8 cellular contexts compared by ENCODE assay signal in genomic region chr2:149040451-149040850, GRCh38. TPM values are rescaled to one million over a fixed set of nuclear protein-coding genes. Genes with fewer than 3 reads are reported as not detected.
A peak's percentile ranks its signal among the peaks of the same experiment; 100 is the strongest.
DNase-seq lines count a peak whose midpoint lies in the region; ATAC-seq, FAIRE-seq and TF ChIP-seq lines count a peak whose summit lies in the region.

No MANE protein-coding gene starts in this region.

- RAD21 ChIA-PET in GM12878 (lab: Charles Lee; ENCODE audit: unreplicated experiment) = interaction anchor here (0.7 to 1.2 kb wide), 4 partner anchors 23 to 379 kb away, joined by 3 to 6 read pairs (median 4); no protein-coding TSS in a partner anchor

- DNase-seq in Caco-2 (peak in 1 of 2 experiments; percentile 57), GM23248 (peak; percentile 41), GM12878 (ENCODE audit: low read depth, low spot score) (no peak), osteocyte (ENCODE audit: extremely low spot score, unreplicated experiment) (no peak), T1000 (lab: John Stamatoyannopoulos, UW) (no peak), SK-N-DZ (ENCODE audit: low spot score) (no peak), epidermal melanocyte (ENCODE audit: insufficient read length, low spot score) (no peak)

- H3K27me3 Mint-ChIP-seq in Caco-2 (ENCODE audit: insufficient read depth, unreplicated experiment) (no peaks in the 10 kb centered on the region), osteocyte (ENCODE audit: unreplicated experiment) (no peaks in the 10 kb centered on the region)

- TF ChIP-seq RAD21 in GM12878 (IDR thresholded peaks at IDR 0.05; ENCODE audit: insufficient read depth, low read depth, low read length) = peak; percentile 61

- no peak overlapping the region for H3K27ac ChIP-seq in GM23248
- H3K27ac ChIP-seq in OCI-LY3 (ENCODE audit: low read length) = no peak overlapping the region
- no peak overlapping the region for H3K27ac ChIP-seq in GM12878 (ENCODE audit: control insufficient read depth, insufficient read depth)

- H3K9me3 Mint-ChIP-seq in Caco-2 (ENCODE audit: unreplicated experiment) (no peaks in the 10 kb centered on the region), osteocyte (ENCODE audit: unreplicated experiment) (peaks cover 10% of the 10 kb centered on the region)

- H3K27ac Mint-ChIP-seq in Caco-2 (ENCODE audit: unreplicated experiment) (no peak overlapping the region), osteocyte (ENCODE audit: unreplicated experiment) (no peak overlapping the region)

- WGBS in GM23248 (ENCODE audit: low coverage in 1 of 2, low lambda C conversion rate in 2 of 2, missing lambda C conversion rate in 2 of 2), 2 experiments = 55% methylated on average over 7 of the region's 7 CpGs
- whole genome bisulfite sequencing in GM12878 (ENCODE audit: insufficient coverage, insufficient replicate concordance, low lambda C conversion rate, missing lambda C conversion rate) = 29% methylated on average over 7 of the region's 7 CpGs

- BruUV-seq in Caco-2 (replicated peaks; lab: Mats Ljungman, UMichigan) (no TSS peak), GM12878 (replicated peaks; lab: Mats Ljungman, UMichigan) (no TSS peak)

- no peak overlapping the region for H3K4me2 ChIP-seq in GM23248 (ENCODE audit: unreplicated experiment)
- H3K4me2 ChIP-seq in OCI-LY3 (ENCODE audit: low read length) = no peak overlapping the region
- no peak overlapping the region for H3K4me2 ChIP-seq in GM12878 (ENCODE audit: control insufficient read depth, insufficient read depth)

- no peaks in the 10 kb centered on the region for H3K9me2 ChIP-seq in GM23248 (ENCODE audit: insufficient read depth)

- no peak for TF ChIP-seq POLR2A in GM12878 (IDR thresholded peaks at IDR 0.05; ENCODE audit: low read depth, low read length)

- in situ Hi-C loops in GM23248 (cut with MboI) = no loop called here
- in situ Hi-C loops in GM12878 (cut with MboI) = no loop called here

- no peaks in the 10 kb centered on the region for H3F3A ChIP-seq in GM23248 (ENCODE audit: insufficient read depth)

- POLR2A ChIA-PET in Caco-2 (lab: Charles Lee) = no interaction called here
- POLR2A ChIA-PET in GM12878 (lab: Charles Lee) = no interaction called here

- H3K4me3 Mint-ChIP-seq in Caco-2 (ENCODE audit: unreplicated experiment) = peak overlapping the region; percentile 86
- no peak overlapping the region for H3K4me3 Mint-ChIP-seq in osteocyte (ENCODE audit: unreplicated experiment)

- peaks cover 2% of the 10 kb centered on the region; the same call in 1 of the 2 replicates for H3K36me3 ChIP-seq in Caco-2 (ENCODE audit: control insufficient read depth, insufficient read depth, low read length)
- no peaks in the 10 kb centered on the region for H3K36me3 ChIP-seq in GM23248 (ENCODE audit: low read depth)
- no peaks in the 10 kb centered on the region for H3K36me3 ChIP-seq in OCI-LY3 (replicated peaks; ENCODE audit: low read depth, low read length)
- no peaks in the 10 kb centered on the region for H3K36me3 ChIP-seq in GM12878 (ENCODE audit: control insufficient read depth in 2 of 2, insufficient read depth in 2 of 2, low read length in 1 of 2)

- H3K36me3 Mint-ChIP-seq in Caco-2 (ENCODE audit: insufficient read depth, unreplicated experiment) (peaks cover 6% of the 10 kb centered on the region), osteocyte (ENCODE audit: unreplicated experiment) (peaks cover 7% of the 10 kb centered on the region)

- SMC1A ChIA-PET in GM12878 (lab: Charles Lee; ENCODE audit: uncharacterized antibody, unreplicated experiment) = interaction anchor here (1.1 to 16.5 kb wide), 3 partner anchors 10 to 521 kb away, joined by 5 to 327 read pairs (median 6); no protein-coding TSS in a partner anchor

- H2AFZ ChIP-seq in GM23248 (no peak overlapping the region), OCI-LY3 (ENCODE audit: low read depth, low read length) (no peak overlapping the region), GM12878 (ENCODE audit: control insufficient read depth, low read depth, low read length) (no peak overlapping the region)

- H3K79me2 ChIP-seq in GM23248 (ENCODE audit: insufficient read depth) (no peaks in the 10 kb centered on the region), OCI-LY3 (ENCODE audit: low read length) (no peaks in the 10 kb centered on the region), GM12878 (ENCODE audit: control insufficient read depth, insufficient read depth, low read length) (peaks cover 8% of the 10 kb centered on the region)

- H4K20me1 ChIP-seq in GM23248 (ENCODE audit: insufficient read depth) = no peaks in the 10 kb centered on the region
- no peaks in the 10 kb centered on the region for H4K20me1 ChIP-seq in OCI-LY3 (ENCODE audit: insufficient read depth, low read length)
- no peaks in the 10 kb centered on the region for H4K20me1 ChIP-seq in GM12878 (ENCODE audit: control insufficient read depth, insufficient read depth)

- H3K4me1 Mint-ChIP-seq in Caco-2 (ENCODE audit: low read depth, unreplicated experiment) (peaks cover 16% of the 10 kb centered on the region), osteocyte (ENCODE audit: unreplicated experiment) (peaks cover 21% of the 10 kb centered on the region)

- H3K4me3 ChIP-seq in Caco-2 (ENCODE audit: low read depth, low read length) = no peak overlapping the region
- no peak overlapping the region for H3K4me3 ChIP-seq in GM23248
- H3K4me3 ChIP-seq in OCI-LY3 (ENCODE audit: low read length) = no peak overlapping the region
- no peak overlapping the region for H3K4me3 ChIP-seq in GM12878

- intact Hi-C loops in Caco-2 (cut with micrococcal nuclease; ENCODE audit: unreplicated experiment) (no loop called here), GM12878 (cut with micrococcal nuclease; ENCODE audit: unreplicated experiment) (loop anchor here (1.0 to 10.0 kb wide), 4 partner anchors 272 to 1304 kb away; no protein-coding TSS in a partner anchor)

- H3K27me3 ChIP-seq in Caco-2 (replicated peaks; ENCODE audit: control insufficient read depth, insufficient read depth, low read length) = no peaks in the 10 kb centered on the region
- H3K27me3 ChIP-seq in GM23248 (replicated peaks; ENCODE audit: insufficient read depth) = peaks cover 15% of the 10 kb centered on the region
- H3K27me3 ChIP-seq in OCI-LY3 (ENCODE audit: low read depth, low read length) = peaks cover 10% of the 10 kb centered on the region; the same call in 1 of the 2 replicates
- H3K27me3 ChIP-seq in GM12878 (replicated peaks in 1 of 2; ENCODE audit: control insufficient read depth in 2 of 2, insufficient read depth in 2 of 2, low read length in 1 of 2) = no peaks in the 10 kb centered on the region

- 0 out of 2 replicates have a peak, but pooled peaks cover 5% of the 10 kb centered on the region for H3K4me1 ChIP-seq in Caco-2
- H3K4me1 ChIP-seq in GM23248 (ENCODE audit: insufficient read depth) = 0 out of 2 replicates have a peak, but pooled peaks cover 3% of the 10 kb centered on the region
- no peaks in the 10 kb centered on the region for H3K4me1 ChIP-seq in OCI-LY3 (ENCODE audit: low read length)
- peaks cover 17% of the 10 kb centered on the region for H3K4me1 ChIP-seq in GM12878 (ENCODE audit: control insufficient read depth, insufficient read depth, low read length)

- H3K9ac ChIP-seq in GM23248 (no peak overlapping the region), OCI-LY3 (ENCODE audit: low read length) (no peak overlapping the region), GM12878 (ENCODE audit: control insufficient read depth, insufficient read depth, low read length) (no peak overlapping the region)

- H3K9me3 ChIP-seq in Caco-2 (peaks cover 5% of the 10 kb centered on the region; the same call in 1 of the 2 replicates), GM23248 (ENCODE audit: low read depth) (no peaks in the 10 kb centered on the region), OCI-LY3 (ENCODE audit: insufficient read depth, low read length) (no peaks in the 10 kb centered on the region), GM12878 (replicated peaks; ENCODE audit: control insufficient read depth, insufficient read depth, low read length) (no peaks in the 10 kb centered on the region)

- TF ChIP-seq EP300 in GM12878 (IDR thresholded peaks at IDR 0.05; ENCODE audit: borderline replicate concordance in 1 of 2, control insufficient read depth in 1 of 2, low read depth in 2 of 2, low read length in 2 of 2) = no peak

- CTCF ChIA-PET in Caco-2 (lab: Charles Lee) = interaction anchor here (0.7 to 3.2 kb wide), 2 partner anchors 11 to 23 kb away, joined by 5 to 65 read pairs; no protein-coding TSS in a partner anchor
- CTCF ChIA-PET in GM12878 (lab: Yijun Ruan, JAX) = interaction anchor here (0.6 to 18.0 kb wide), 13 partner anchors 9 to 535 kb away, joined by 3 to 508 read pairs (median 3); no protein-coding TSS in a partner anchor

- no peak for FAIRE-seq in GM12878 (lab: Jason Lieb, UNC)

- TF ChIP-seq CTCF in Caco-2 (IDR thresholded peaks at IDR 0.05; ENCODE audit: insufficient read depth in 1 of 2, low read depth in 1 of 2, low read length in 1 of 2, severe bottlenecking in 1 of 2, unreplicated experiment in 1 of 2) = peak; percentile 4 to 34
- peak; percentile 66 for TF ChIP-seq CTCF in OCI-LY3 (IDR thresholded peaks at IDR 0.05; ENCODE audit: low read depth, low read length)
- TF ChIP-seq CTCF in GM12878 (IDR thresholded peaks at IDR 0.05 in 2 of 3, conservative IDR thresholded peaks at IDR 0.05 in 1 of 3; ENCODE audit: control insufficient read depth in 2 of 3, extremely low read depth in 1 of 3, insufficient read depth in 1 of 3, low read depth in 3 of 3, low read length in 3 of 3) = peak; percentile 52 to 78 (median 77)
- TF ChIP-seq CTCF in osteocyte (IDR thresholded peaks at IDR 0.05) = peak; percentile 55

- ATAC-seq in GM12878 = peak; percentile 78

RNA-seq across cellular contexts. Expression of gene LYPD6B, which starts 2.0 kb away (rescaled TPM):
- 28.5 and 35.8 TPM in 2 replicates for total RNA-seq in Caco-2 (2022)
- total RNA-seq in GM23248 (2014; rRNA removed; shearing (Covaris generic)) = 3.9 and 6.8 TPM in 2 replicates
- polyA plus RNA-seq in GM23248 (2016; fragmentation: Nextera tagmentation; extraction: Ambion mirVana) = 11.4 and 11.5 TPM in 2 replicates
- 4.2 and 4.3 TPM in 2 replicates for total RNA-seq in GM12878 (2013; cell fraction: nucleolus; rRNA removed)
- 2.8 and 4.8 TPM in 2 replicates for total RNA-seq in GM12878 (2014; rRNA removed)
- total RNA-seq in GM12878 (2014; rRNA removed; fragmentation: Illumina TruSeq; extraction: Trizol) = 4.5 and 4.6 TPM in 2 replicates
- total RNA-seq in GM12878 (2021) = 1.9 and 3.3 TPM in 2 replicates
- 6.9 TPM for polyA plus RNA-seq in GM12878 (2011; ENCODE audit: low read depth)
- 1.0 TPM in 2 replicates for polyA plus RNA-seq in GM12878 (2011; rRNA removed)
- polyA plus RNA-seq in GM12878 (2011; cell fraction: cytosol; rRNA removed) = 0.85 and 1.2 TPM in 2 replicates
- 1.9 and 2.8 TPM in 2 replicates for polyA plus RNA-seq in GM12878 (2011; cell fraction: nucleus; rRNA removed)
- polyA plus RNA-seq in GM12878 (2012) = 5.0 and 11.3 TPM in 2 replicates
- polyA plus RNA-seq in GM12878 (2014; fragmentation: Illumina TruSeq; extraction: Trizol) = 5.9 and 6.6 TPM in 2 replicates
- polyA plus RNA-seq in GM12878 (2014; fragmentation: Nextera tagmentation; extraction: Ambion mirVana) = 1 to 10 TPM; 3.4 to 5.2 TPM
- polyA plus RNA-seq in GM12878 (2014; rRNA removed) = 2.7 and 3.6 TPM in 2 replicates
- 1 to 10 TPM; 5.8 to 5.9 TPM for polyA plus RNA-seq in GM12878 (2016; fragmentation: Nextera tagmentation; extraction: Ambion mirVana)
- polyA minus RNA-seq in GM12878 (2011; rRNA and poly(A)+ RNA removed) = 0.36 and 1.2 TPM in 2 replicates
- not detected in 2 replicates for polyA minus RNA-seq in GM12878 (2011; cell fraction: cytosol; rRNA and poly(A)+ RNA removed)
- polyA minus RNA-seq in GM12878 (2011; cell fraction: nucleus; rRNA and poly(A)+ RNA removed) = 0.60 TPM in 1 of 2 replicates, not detected in the other
- 13.5 and 14.5 TPM in 2 replicates for total RNA-seq in osteocyte
- polyA plus RNA-seq in SK-N-DZ (2014; cell fraction: cytosol; rRNA removed) = 0.13 TPM in 1 of 2 replicates, not detected in the other
- polyA plus RNA-seq in SK-N-DZ (2014; cell fraction: nucleus; rRNA removed) = 0.14 and 0.38 TPM in 2 replicates

Comparison
In these comparisons a context has a peak if more than half of its experiments do, and no peak if none do; other contexts are left out.
1. CTCF ChIP-seq: peak in every context shown above with its lines; median percentile 77 in GM12878; 66 in OCI-LY3; 55 in osteocyte; 19 in Caco-2.